In the genomic region with DNA sequence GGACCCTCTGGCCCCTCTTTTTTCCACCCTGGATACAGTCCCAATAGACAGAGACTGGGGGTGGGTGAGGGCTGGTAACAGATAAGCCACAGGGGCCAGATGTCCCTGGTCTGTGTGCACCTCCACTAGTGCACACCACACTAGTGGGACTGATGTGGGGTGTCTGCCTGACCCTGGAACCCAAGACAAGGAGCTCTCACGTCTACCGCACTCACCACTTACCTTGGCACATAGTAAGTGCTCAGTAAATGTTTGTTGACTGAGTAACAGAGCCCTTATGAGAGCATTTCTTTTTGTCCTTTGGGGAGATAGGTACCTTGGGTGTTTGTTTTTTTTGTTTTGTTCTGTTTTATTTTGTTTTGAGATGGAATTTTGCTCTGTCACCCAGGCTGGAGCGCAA, we compare ENCODE assay signal across 1 cellular context.
TF ChIP-seq lines count a peak whose summit lies in the region.

No MANE protein-coding gene starts in this region.

TF ChIP-seq in IMR-90, 13 proteins besides CTCF, POLR2A, EP300 and RAD21:
- no peak for TF ChIP-seq MXI1 (IDR thresholded peaks at IDR 0.05; ENCODE audit: borderline replicate concordance, low read depth, low read length)
- TF ChIP-seq NFE2L2 (IDR thresholded peaks at IDR 0.05; ENCODE audit: low read depth, low read length): no peak
- TF ChIP-seq FOS (IDR thresholded peaks at IDR 0.05; ENCODE audit: low read depth, low read length): no peak
- no peak for TF ChIP-seq BHLHE40 (IDR thresholded peaks at IDR 0.05; ENCODE audit: low read depth, low read length)
- TF ChIP-seq, protein P1, sequence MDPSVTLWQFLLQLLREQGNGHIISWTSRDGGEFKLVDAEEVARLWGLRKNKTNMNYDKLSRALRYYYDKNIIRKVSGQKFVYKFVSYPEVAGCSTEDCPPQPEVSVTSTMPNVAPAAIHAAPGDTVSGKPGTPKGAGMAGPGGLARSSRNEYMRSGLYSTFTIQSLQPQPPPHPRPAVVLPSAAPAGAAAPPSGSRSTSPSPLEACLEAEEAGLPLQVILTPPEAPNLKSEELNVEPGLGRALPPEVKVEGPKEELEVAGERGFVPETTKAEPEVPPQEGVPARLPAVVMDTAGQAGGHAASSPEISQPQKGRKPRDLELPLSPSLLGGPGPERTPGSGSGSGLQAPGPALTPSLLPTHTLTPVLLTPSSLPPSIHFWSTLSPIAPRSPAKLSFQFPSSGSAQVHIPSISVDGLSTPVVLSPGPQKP (IDR thresholded peaks at IDR 0.05; ENCODE audit: borderline replicate concordance, low read depth, low read length): no peak
- TF ChIP-seq MAFK (IDR thresholded peaks at IDR 0.05; ENCODE audit: low read depth, low read length): no peak
- TF ChIP-seq CEBPB (IDR thresholded peaks at IDR 0.05; ENCODE audit: low read depth, low read length): no peak
- TF ChIP-seq RFX5 (IDR thresholded peaks at IDR 0.05; ENCODE audit: low read depth, low read length): no peak
- TF ChIP-seq SMC3 (IDR thresholded peaks at IDR 0.05; ENCODE audit: low read depth, low read length): no peak
- TF ChIP-seq CHD1 (IDR thresholded peaks at IDR 0.05; ENCODE audit: low read depth, low read length): no peak
- no peak for TF ChIP-seq MAZ (IDR thresholded peaks at IDR 0.05; ENCODE audit: borderline replicate concordance, low read depth, low read length)
TF ChIP-seq in IMR-90: peak in this region for 0.
